In the genomic region with DNA sequence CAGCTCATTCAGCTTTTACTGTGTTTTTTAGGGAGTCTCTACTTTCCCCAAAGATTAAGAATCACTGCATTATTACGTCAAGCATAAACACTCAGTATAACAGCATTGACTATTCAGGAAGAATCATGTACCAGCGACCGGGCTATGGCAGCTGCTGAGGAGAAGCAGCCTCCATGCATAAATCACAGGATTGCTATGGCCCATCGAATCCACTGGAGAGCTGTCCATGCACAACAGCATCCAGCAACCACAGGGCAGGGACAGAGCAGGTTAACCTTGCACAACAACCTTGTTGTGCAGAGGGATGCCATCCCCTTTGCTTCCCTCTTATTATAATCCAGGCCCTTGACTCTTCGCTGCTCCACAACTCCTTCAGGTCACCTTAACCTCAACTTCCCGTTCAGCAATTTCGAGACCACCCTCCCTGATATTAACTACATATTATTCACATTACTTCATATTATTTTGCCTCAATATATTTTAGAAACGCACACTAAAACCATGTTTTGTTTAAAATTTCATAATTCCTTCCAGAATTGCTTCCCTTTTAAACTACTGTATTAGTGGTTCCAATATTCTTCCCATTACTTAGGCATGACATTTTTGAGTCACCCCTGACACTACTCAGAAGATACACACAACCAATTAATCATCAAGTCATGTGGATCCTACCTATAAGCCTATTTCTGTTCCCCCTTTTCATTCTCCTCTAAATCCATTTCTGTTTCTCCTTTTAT, we compare ENCODE assay signal across 8 cellular contexts. TPM values are rescaled to one million over a fixed set of nuclear protein-coding genes. Genes with fewer than 3 reads are reported as not detected.
DNase-seq lines count a peak whose midpoint lies in the region; ATAC-seq and TF ChIP-seq lines count a peak whose summit lies in the region.

No MANE protein-coding gene starts in this region.

- peak; percentile 33 for DNase-seq in ACHN
- peak; percentile 34 for DNase-seq in HCEC 1CT
- no peak for DNase-seq in activated naive CD8-positive, alpha-beta T cell treated with anti-CD3 and anti-CD28 coated beads for 36 hours
- DNase-seq in kidney tubule cell (ENCODE audit: low spot score): peak; percentile 48
- DNase-seq in upper lobe of right lung: no peak
- no peak for DNase-seq in DMS114 treated with DMSO at 0.1 percent for 48 hours (lab: John Stamatoyannopoulos, UW; ENCODE audit: unreplicated experiment)

- H3K4me1 Mint-ChIP-seq in activated naive CD8-positive, alpha-beta T cell treated with anti-CD3 and anti-CD28 coated beads for 36 hours: peaks cover 54% of the 10 kb centered on the region

- peak overlapping the region; percentile 85 for H3K27ac ChIP-seq in upper lobe of right lung

- H3K27me3 Mint-ChIP-seq in activated naive CD8-positive, alpha-beta T cell treated with anti-CD3 and anti-CD28 coated beads for 36 hours: no peaks in the 10 kb centered on the region

- peak overlapping the region; percentile 66 for H3K4me3 ChIP-seq in upper lobe of right lung

- H3K27me3 ChIP-seq in upper lobe of right lung: no peaks in the 10 kb centered on the region

- no peak for TF ChIP-seq CTCF in upper lobe of right lung (IDR thresholded peaks at IDR 0.05)

- peaks cover 20% of the 10 kb centered on the region for H3K36me3 ChIP-seq in upper lobe of right lung

- no peak for ATAC-seq in upper lobe of right lung
- ATAC-seq in GM19324 (IDR thresholded peaks at IDR 0.05; ENCODE audit: low FRiP score, unreplicated experiment): no peak
- ATAC-seq in HG03571 (IDR thresholded peaks at IDR 0.05; ENCODE audit: unreplicated experiment): no peak

- peaks cover 20% of the 10 kb centered on the region for H3K4me1 ChIP-seq in upper lobe of right lung

- peaks cover 64% of the 10 kb centered on the region for H3K36me3 Mint-ChIP-seq in activated naive CD8-positive, alpha-beta T cell treated with anti-CD3 and anti-CD28 coated beads for 36 hours

- H3K9me3 Mint-ChIP-seq in activated naive CD8-positive, alpha-beta T cell treated with anti-CD3 and anti-CD28 coated beads for 36 hours: no peaks in the 10 kb centered on the region

- H3K9me3 ChIP-seq in upper lobe of right lung: no peaks in the 10 kb centered on the region

- intact Hi-C loops in upper lobe of right lung (cut with DNase I): no loop called here

- H3K4me3 Mint-ChIP-seq in activated naive CD8-positive, alpha-beta T cell treated with anti-CD3 and anti-CD28 coated beads for 36 hours: peak overlapping the region; percentile 97

- in situ Hi-C loops in ACHN (cut with HindIII; ENCODE audit: low pct_ligation_motif_present, low pct_unique_long_range_greater_than_20kb, low sequenced_read_pairs): no loop called here

- H3K27ac Mint-ChIP-seq in activated naive CD8-positive, alpha-beta T cell treated with anti-CD3 and anti-CD28 coated beads for 36 hours: peak overlapping the region; percentile 99

RNA-seq across cellular contexts. Expression of a gene that starts 1.0 kb away (rescaled TPM):
- total RNA-seq in activated naive CD8-positive, alpha-beta T cell treated with anti-CD3 and anti-CD28 coated beads for 36 hours: 100 to 1,000 TPM; 280 TPM
- total RNA-seq in upper lobe of right lung: 83.9 TPM

RNA-seq across cellular contexts. Expression of a gene that starts 32.6 kb away (rescaled TPM):
- total RNA-seq in activated naive CD8-positive, alpha-beta T cell treated with anti-CD3 and anti-CD28 coated beads for 36 hours: 10 to 100 TPM; 65.0 to 73.3 TPM
- 34.2 TPM for total RNA-seq in upper lobe of right lung

RNA-seq across cellular contexts. Expression of a gene that starts 33.2 kb away (rescaled TPM):
- 10 to 100 TPM; 26.5 to 27.0 TPM for total RNA-seq in activated naive CD8-positive, alpha-beta T cell treated with anti-CD3 and anti-CD28 coated beads for 36 hours
- total RNA-seq in upper lobe of right lung: 4.0 TPM

Comparison
In these comparisons a context has a peak if more than half of its experiments do, and no peak if none do; other contexts are left out.
1. DNase-seq: peak in ACHN (single experiment), HCEC 1CT (single experiment) and kidney tubule cell (single experiment); none in activated naive CD8-positive, alpha-beta T cell treated with anti-CD3 and anti-CD28 coated beads for 36 hours (single experiment), upper lobe of right lung (single experiment) and DMS114 treated with DMSO at 0.1 percent for 48 hours (single experiment).